9 cellular contexts compared by ENCODE assay signal in the genomic region with DNA sequence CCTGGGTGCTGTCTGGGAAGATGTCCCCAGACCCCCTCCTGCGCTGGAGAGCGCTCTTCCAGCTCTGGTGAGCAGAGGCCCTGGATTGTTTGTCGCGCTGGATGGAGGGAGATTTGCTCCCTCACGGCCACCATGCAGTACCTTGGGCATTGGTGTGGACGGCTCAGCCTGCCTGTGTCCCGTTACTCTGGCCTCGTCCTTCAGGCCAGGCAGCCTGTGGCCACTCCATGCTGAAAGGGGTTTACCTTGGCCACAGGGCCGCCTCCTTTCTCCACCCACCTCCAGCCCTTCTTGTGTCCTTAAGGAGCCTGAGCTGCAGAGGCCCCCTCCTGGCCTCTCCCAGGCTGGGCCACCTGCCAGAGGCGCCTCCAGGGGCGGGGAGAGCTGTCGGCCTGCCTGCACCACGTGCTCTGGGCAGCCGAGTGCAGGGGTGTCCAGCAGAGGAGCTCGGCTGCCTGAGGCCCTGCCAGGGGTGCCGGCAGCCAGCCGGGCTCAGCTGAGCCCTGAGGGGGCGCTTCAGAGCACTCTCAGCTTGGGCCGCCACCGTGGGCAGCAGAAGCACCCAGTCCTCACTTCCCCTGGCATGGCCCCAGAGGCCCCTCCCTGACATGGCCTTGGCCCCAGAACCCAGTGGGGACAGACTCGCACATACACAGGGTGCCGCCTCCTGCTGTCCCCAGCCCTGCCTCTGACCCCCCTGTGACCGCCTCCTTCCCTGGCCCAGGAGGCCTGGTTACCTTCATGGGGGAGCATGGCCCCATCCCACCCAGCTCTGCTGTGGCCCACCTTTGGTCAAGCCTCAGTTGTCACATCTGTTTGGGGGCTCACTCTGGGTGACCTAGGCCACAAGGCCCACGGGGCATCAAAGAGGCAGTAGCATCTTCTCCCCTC. TPM values are rescaled to one million over a fixed set of nuclear protein-coding genes. Genes with fewer than 3 reads are reported as not detected.
DNase-seq lines count a peak whose midpoint lies in the region; ATAC-seq and TF ChIP-seq lines count a peak whose summit lies in the region.
"Had no signal": no experiment of that assay in that cellular context is flagged by ENCODE, and none has a peak within 500 bp of the region (broad histone marks: within the 10 kb centered on the region; RNA-seq: fewer than 3 reads in every experiment).

No MANE protein-coding gene starts in this region.

- ATAC-seq in left lung, result peak; percentile 78
- ATAC-seq in GM21423 (IDR thresholded peaks at IDR 0.05; ENCODE audit: unreplicated experiment), result no peak

- peak; percentile 6 for DNase-seq in DMS153 (lab: John Stamatoyannopoulos, UW)
- peak; percentile 76 for DNase-seq in MG63
- peak; percentile 48 to 82 for DNase-seq in breast epithelium (ENCODE audit: low spot score in 2 of 2)
- peak; percentile 88 to 93 for DNase-seq in left lung
- DNase-seq in tibial nerve (ENCODE audit: low spot score in 2 of 2), result peak; percentile 25 to 49
- no peak for DNase-seq in putamen (ENCODE audit: low spot score)
- DNase-seq in activated T-cell treated with anti-CD3 and anti-CD28 coated beads, Interleukin-2, amount 50 U/mL, for 1 hour, result no peak

- H3K36me3 ChIP-seq in MG63, result peaks cover 74% of the 10 kb centered on the region
- no peaks in the 10 kb centered on the region for H3K36me3 ChIP-seq in breast epithelium
- H3K36me3 ChIP-seq in left lung, result peaks cover 0 to 28% of the 10 kb centered on the region in 2 donors
- H3K36me3 ChIP-seq in tibial nerve, result peaks cover 0 to 30% (median 0%) of the 10 kb centered on the region in 3 donors

- no peaks in the 10 kb centered on the region for H3K9me3 ChIP-seq in MG63
- H3K9me3 ChIP-seq in breast epithelium, result no peaks in the 10 kb centered on the region
- H3K9me3 ChIP-seq in left lung, result no peaks in the 10 kb centered on the region
- H3K9me3 ChIP-seq in tibial nerve, result no peaks in the 10 kb centered on the region
- H3K9me3 ChIP-seq: Peyer's patch had no signal

- no peak for TF ChIP-seq CTCF in breast epithelium (IDR thresholded peaks at IDR 0.05)
- no peak for TF ChIP-seq CTCF in left lung (IDR thresholded peaks at IDR 0.05)
- TF ChIP-seq CTCF in tibial nerve (IDR thresholded peaks at IDR 0.05), result peak in 4 of 5 experiments; percentile 21 to 67 (median 56)

- H3K4me1 ChIP-seq in breast epithelium (peaks cover 12 to 21% of the 10 kb centered on the region in 2 donors), left lung (peaks cover 17 to 56% of the 10 kb centered on the region in 2 donors), tibial nerve (peaks cover 0 to 79% (median 47%) of the 10 kb centered on the region in 4 donors)

- H3K4me3 ChIP-seq in MG63 (peak overlapping the region; percentile 97), breast epithelium (peak overlapping the region in 2 of 3 donors; percentile 84 to 89), left lung (peak overlapping the region in 1 of 2 donors; percentile 78), tibial nerve (no peak overlapping the region)

- TF ChIP-seq EP300 in tibial nerve (IDR thresholded peaks at IDR 0.05), result peak in 1 of 2 donors; percentile 56

- no peak for TF ChIP-seq POLR2A in breast epithelium (IDR thresholded peaks at IDR 0.05)
- no peak for TF ChIP-seq POLR2A in tibial nerve (IDR thresholded peaks at IDR 0.05)

- WGBS in tibial nerve, 2 donors, result 26% methylated on average over 9 to 23 of the region's 24 CpGs

- H3K27me3 ChIP-seq in MG63 (no peaks in the 10 kb centered on the region), breast epithelium (no peaks in the 10 kb centered on the region), left lung (peaks cover 5 to 54% of the 10 kb centered on the region in 2 donors), tibial nerve (peaks cover 0 to 5% of the 10 kb centered on the region in 2 donors)
- H3K27me3 ChIP-seq: Peyer's patch had no signal

- intact Hi-C loops in breast epithelium (cut with DNase I; ENCODE audit: low total_unique reads), result loop anchor here (2.0 to 10.0 kb wide), 2 partner anchors 350 to 546 kb away; a partner anchor contains a TSS
- intact Hi-C loops in left lung (cut with DNase I), result loop anchor here (5.0 to 10.0 kb wide), 3 partner anchors 350 to 542 kb away; a partner anchor contains a TSS

- peak overlapping the region; percentile 0 to 43 for H3K27ac ChIP-seq in breast epithelium
- H3K27ac ChIP-seq in left lung, result no peak overlapping the region
- peak overlapping the region; percentile 35 to 90 (median 82) for H3K27ac ChIP-seq in tibial nerve

RNA-seq across cellular contexts. Expression of a gene that starts 3.4 kb away (rescaled TPM):
- 43.8 and 60.7 TPM in 2 replicates for total RNA-seq in MG63 (2014; rRNA removed; shearing (Covaris generic); ENCODE audit: low replicate concordance)
- 100 to 1,000 TPM in 1 of 3 donors, 10 to 100 TPM in 2; 42.3 to 199 (median 99.0) TPM for total RNA-seq in breast epithelium
- total RNA-seq in left lung, result 100 to 1,000 TPM; 243 to 581 TPM
- total RNA-seq in tibial nerve, result 100 to 1,000 TPM; 108 to 259 (median 168) TPM

RNA-seq across cellular contexts. Expression of a gene that starts 30.8 kb away (rescaled TPM):
- total RNA-seq in MG63 (2014; rRNA removed; shearing (Covaris generic); ENCODE audit: low replicate concordance), result 24.6 and 67.6 TPM in 2 replicates
- total RNA-seq in breast epithelium (10 to 100 TPM; 14.1 to 25.5 (median 18.7) TPM), left lung (10 to 100 TPM; 18.0 to 21.6 TPM), tibial nerve (10 to 100 TPM; 22.5 to 29.9 (median 23.1) TPM)

RNA-seq across cellular contexts. Expression of a gene that starts 59.5 kb away (rescaled TPM):
- not detected in 2 replicates for total RNA-seq in MG63 (2014; rRNA removed; shearing (Covaris generic); ENCODE audit: low replicate concordance)
- total RNA-seq in breast epithelium, result not detected
- not detected for total RNA-seq in left lung
- not detected for total RNA-seq in tibial nerve

Comparison
In these comparisons a context has a peak if more than half of its experiments do, and no peak if none do; other contexts are left out.
1. DNase-seq: peak in DMS153 (single experiment), MG63 (single experiment), breast epithelium (2 of 2), left lung (2 of 2) and tibial nerve (2 of 2); none in putamen (single experiment) and activated T-cell treated with anti-CD3 and anti-CD28 coated beads, Interleukin-2, amount 50 U/mL, for 1 hour (single experiment).
2. H3K4me3 ChIP-seq: peak in MG63 (single experiment) and breast epithelium (2 of 3); none in tibial nerve (0 of 4).
3. H3K27ac ChIP-seq: peak in breast epithelium (2 of 2) and tibial nerve (4 of 4); none in left lung (0 of 2).
4. CTCF ChIP-seq: peak in tibial nerve (4 of 5); none in breast epithelium (0 of 3) and left lung (0 of 2).